ENCODE assay signal across 16 cellular contexts in genomic region chr19:34793562-34793961, GRCh38. TPM values are rescaled to one million over a fixed set of nuclear protein-coding genes. Genes with fewer than 3 reads are reported as not detected.
DNase-seq lines count a peak whose midpoint lies in the region; ATAC-seq and TF ChIP-seq lines count a peak whose summit lies in the region.
"Had no signal": no experiment of that assay in that cellular context is flagged by ENCODE, and none has a peak within 500 bp of the region (broad histone marks: within the 10 kb centered on the region; RNA-seq: fewer than 3 reads in every experiment).

No MANE protein-coding gene starts in this region.

- CTCF ChIA-PET in Calu3 (lab: Charles Lee) (interaction anchor here (1.0 kb wide), 1 partner anchor 19 kb away, joined by 3 read pairs; no protein-coding TSS in a partner anchor), Panc1 (lab: Charles Lee) (interaction anchor here (0.5 kb wide), 1 partner anchor 978 kb away, joined by 5 read pairs; no protein-coding TSS in a partner anchor), HEK293T (lab: Yijun Ruan, JAX) (interaction anchor here (0.6 kb wide), 1 partner anchor 111 kb away, joined by 3 read pairs; no protein-coding TSS in a partner anchor)

- H3K4me1 Mint-ChIP-seq in Calu3 (ENCODE audit: low read depth, unreplicated experiment) (no peaks in the 10 kb centered on the region), neural progenitor cell (no peaks in the 10 kb centered on the region)

- H3K9ac ChIP-seq in neural progenitor cell: no peak overlapping the region

- BruUV-seq in Calu3 (replicated peaks; lab: Mats Ljungman, UMichigan) (no TSS peak), Panc1 (replicated peaks; lab: Mats Ljungman, UMichigan) (no TSS peak)

- no peak overlapping the region for H3K4me2 ChIP-seq in neural progenitor cell

- H3K36me3 ChIP-seq in ACC112 (ENCODE audit: insufficient read depth, low read length) (no peaks in the 10 kb centered on the region), Panc1 (ENCODE audit: control insufficient read depth, insufficient read depth, low read length) (no peaks in the 10 kb centered on the region), neural progenitor cell (no peaks in the 10 kb centered on the region)
- H3K36me3 ChIP-seq: adrenal gland, ovary had no signal

- H3K27me3 ChIP-seq in ACC112 (ENCODE audit: insufficient read depth, low read length): no peaks in the 10 kb centered on the region; the same call in 1 of the 2 replicates
- no peaks in the 10 kb centered on the region; the same call in 1 of the 2 replicates for H3K27me3 ChIP-seq in Panc1 (ENCODE audit: control insufficient read depth, insufficient read depth, low read length)
- no peaks in the 10 kb centered on the region for H3K27me3 ChIP-seq in neural progenitor cell
- H3K27me3 ChIP-seq: adrenal gland, ovary had no signal

- H3K79me2 ChIP-seq in ACC112 (ENCODE audit: control insufficient read depth, insufficient read depth, low read length, unreplicated experiment) (no peaks in the 10 kb centered on the region), neural progenitor cell (ENCODE audit: low read depth) (no peaks in the 10 kb centered on the region)

- H3K27me3 Mint-ChIP-seq in Calu3 (ENCODE audit: unreplicated experiment) (peaks cover 26% of the 10 kb centered on the region), neural progenitor cell (ENCODE audit: insufficient read depth, low read depth) (peaks cover 6% of the 10 kb centered on the region)
- H3K27me3 Mint-ChIP-seq: activated CD4-positive, alpha-beta T cell treated with anti-CD3 and anti-CD28 coated beads for 36 hours; stimulated activated naive CD8-positive, alpha-beta T cell treated with anti-CD3 and anti-CD28 coated beads, Interleukin-15, Interleukin-2, amounts not matched to agents 100 ng/mL and 50 ng/mL, for 24 hours had no signal

- no peaks in the 10 kb centered on the region for H3F3A ChIP-seq in neural progenitor cell (ENCODE audit: low read depth)

- H3K4me3 ChIP-seq in ACC112 (ENCODE audit: low read depth, low read length) (peak overlapping the region; percentile 72), Panc1 (ENCODE audit: low read depth in 2 of 2, low read length in 2 of 2) (peak overlapping the region in 1 of 2 experiments; percentile 29; a peak in 2 of 4 replicates), neural progenitor cell (no peak overlapping the region)
- H3K4me3 ChIP-seq: adrenal gland, ovary had no signal

- no peak for DNase-seq in Calu3
- no peak for DNase-seq in Panc1 (ENCODE audit: low read depth, low spot score)
- peak; percentile 9 for DNase-seq in iris pigment epithelial cell (ENCODE audit: low read depth)
- DNase-seq in neural progenitor cell (ENCODE audit: low spot score): no peak
- DNase-seq in HEK293T (ENCODE audit: extremely low spot score): no peak
- DNase-seq in NAMALWA (ENCODE audit: low spot score): no peak
- DNase-seq: activated CD4-positive, alpha-beta T cell treated with anti-CD3 and anti-CD28 coated beads for 36 hours; adrenal gland; NCI-H2029 treated with DMSO at 0.1 percent for 48 hours; NCI-H526 treated with DMSO at 0.1 percent for 48 hours; ovary had no signal

- in situ Hi-C loops in Panc1 (cut with HindIII; ENCODE audit: low pct_unique_long_range_greater_than_20kb, low sequenced_read_pairs): no loop called here

- H3K36me3 Mint-ChIP-seq in Calu3 (ENCODE audit: insufficient read depth, unreplicated experiment): no peaks in the 10 kb centered on the region
- no peaks in the 10 kb centered on the region for H3K36me3 Mint-ChIP-seq in neural progenitor cell

- H4K20me1 ChIP-seq in neural progenitor cell (ENCODE audit: low read depth): no peaks in the 10 kb centered on the region

- POLR2A ChIA-PET in Panc1 (lab: Charles Lee) (no interaction called here), HEK293T (lab: Yijun Ruan, JAX) (no interaction called here)

- peaks cover 6% of the 10 kb centered on the region for H3K9me3 Mint-ChIP-seq in Calu3 (ENCODE audit: low read depth, unreplicated experiment)
- H3K9me3 Mint-ChIP-seq in neural progenitor cell: peaks cover 15% of the 10 kb centered on the region

- ATAC-seq in Panc1 (peak; percentile 58; the same call in 1 of the 2 replicates), HG02970 (IDR thresholded peaks at IDR 0.05; ENCODE audit: low FRiP score, unreplicated experiment) (no peak)
- ATAC-seq: activated CD4-positive, alpha-beta T cell treated with anti-CD3 and anti-CD28 coated beads for 36 hours had no signal

- H3K4me3 Mint-ChIP-seq in Calu3 (ENCODE audit: low read depth, unreplicated experiment): peak overlapping the region; percentile 10
- no peak overlapping the region for H3K4me3 Mint-ChIP-seq in neural progenitor cell
- H3K4me3 Mint-ChIP-seq: activated CD4-positive, alpha-beta T cell treated with anti-CD3 and anti-CD28 coated beads for 36 hours; stimulated activated naive CD8-positive, alpha-beta T cell treated with anti-CD3 and anti-CD28 coated beads, Interleukin-15, Interleukin-2, amounts not matched to agents 100 ng/mL and 50 ng/mL, for 24 hours had no signal

- H3K27ac Mint-ChIP-seq in Calu3 (ENCODE audit: unreplicated experiment) (no peak overlapping the region), neural progenitor cell (no peak overlapping the region)
- H3K27ac Mint-ChIP-seq: activated CD4-positive, alpha-beta T cell treated with anti-CD3 and anti-CD28 coated beads for 36 hours; stimulated activated naive CD8-positive, alpha-beta T cell treated with anti-CD3 and anti-CD28 coated beads, Interleukin-15, Interleukin-2, amounts not matched to agents 100 ng/mL and 50 ng/mL, for 24 hours had no signal

- H2AFZ ChIP-seq in ACC112 (ENCODE audit: low read length, unreplicated experiment) (peak overlapping the region; percentile 87), neural progenitor cell (replicated peaks) (no peak overlapping the region)

- peaks cover 5% of the 10 kb centered on the region for H3K4me1 ChIP-seq in ACC112 (ENCODE audit: control insufficient read depth, insufficient read depth, low read length, unreplicated experiment)
- H3K4me1 ChIP-seq in Panc1 (ENCODE audit: control insufficient read depth, insufficient read depth, low read length): no peaks in the 10 kb centered on the region
- H3K4me1 ChIP-seq in neural progenitor cell: no peaks in the 10 kb centered on the region
- H3K4me1 ChIP-seq: adrenal gland had no signal

- H3K9me3 ChIP-seq in Panc1 (ENCODE audit: control insufficient read depth, insufficient read depth, low read depth, low read length) (peaks cover 2% of the 10 kb centered on the region; the same call in 1 of the 2 replicates), neural progenitor cell (ENCODE audit: low read depth) (no peaks in the 10 kb centered on the region)
- H3K9me3 ChIP-seq: ovary had no signal

- intact Hi-C loops in Calu3 (cut with micrococcal nuclease; ENCODE audit: unreplicated experiment): no loop called here
- intact Hi-C loops in Panc1 (cut with micrococcal nuclease; ENCODE audit: unreplicated experiment): no loop called here

- TF ChIP-seq CTCF in Calu3 (IDR thresholded peaks at IDR 0.05; ENCODE audit: unreplicated experiment) (no peak), Panc1 (IDR thresholded peaks at IDR 0.05) (no peak), neural progenitor cell (IDR thresholded peaks at IDR 0.05) (no peak)

- H3K27ac ChIP-seq in ACC112 (ENCODE audit: low read depth, low read length) (no peak overlapping the region), Panc1 (ENCODE audit: low read length) (no peak overlapping the region), neural progenitor cell (no peak overlapping the region)
- H3K27ac ChIP-seq: adrenal gland, C4-2B, ovary, RWPE1 had no signal

TF ChIP-seq in HEK293T, 16 proteins besides CTCF, POLR2A, EP300 and RAD21:
- no peak for TF ChIP-seq ARNT (IDR thresholded peaks at IDR 0.05)

RNA-seq across cellular contexts. Expression of gene ZNF599, which starts 20.5 kb away (rescaled TPM):
- total RNA-seq in Calu3 (2022) (4.9 and 6.2 TPM in 2 replicates), Panc1 (2021; ENCODE audit: unreplicated experiment) (8.2 TPM), neural progenitor cell (ENCODE audit: low replicate concordance) (7.6 and 12.7 TPM in 2 replicates)
- polyA plus RNA-seq in Panc1 (2012; ENCODE audit: insufficient read length): 6.0 TPM

RNA-seq across cellular contexts. Expression of gene ZNF181, which starts 59.5 kb away (rescaled TPM):
- total RNA-seq in Calu3 (2022): 5.7 and 7.0 TPM in 2 replicates
- total RNA-seq in Panc1 (2021; ENCODE audit: unreplicated experiment): 11.5 TPM
- 5.3 TPM for polyA plus RNA-seq in Panc1 (2012; ENCODE audit: insufficient read length)
- total RNA-seq in neural progenitor cell (ENCODE audit: low replicate concordance): 20.2 and 21.7 TPM in 2 replicates
